Comparison of ENCODE assay signal across 8 cellular contexts in genomic region chr6:13302751-13303667, GRCh38. TPM values are rescaled to one million over a fixed set of nuclear protein-coding genes. Genes with fewer than 3 reads are reported as not detected.
A peak's percentile ranks its signal among the peaks of the same experiment; 100 is the strongest.
DNase-seq lines count a peak whose midpoint lies in the region; ATAC-seq and TF ChIP-seq lines count a peak whose summit lies in the region.

No MANE protein-coding gene starts in this region.

- peak; percentile 93 for DNase-seq in AG20443 (ENCODE audit: low spot score)
- DNase-seq in SJSA1 (ENCODE audit: low read depth in 1 of 2, low spot score in 2 of 2), result peak; percentile 87 to 89
- peak; percentile 99 for DNase-seq in brain microvascular endothelial cell
- DNase-seq in kidney epithelial cell (ENCODE audit: low read depth), result peak; percentile 86
- DNase-seq in stimulated activated CD4-positive, alpha-beta T cell treated with anti-CD3 and anti-CD28 coated beads, Interleukin-1b, Interleukin-23, amount 100 ng/mL, for 24 hours (ENCODE audit: low read depth in 4 of 4, low spot score in 1 of 4), result peak in 3 of 4 experiments; percentile 8 to 28 (median 11)
- no peak for DNase-seq in NCI-H2107 (lab: John Stamatoyannopoulos, UW)

- H3K27ac ChIP-seq in SJSA1, result peak overlapping the region; percentile 33
- H3K27ac ChIP-seq in brain microvascular endothelial cell, result peak overlapping the region; percentile 95

- no peaks in the 10 kb centered on the region for H3K27me3 ChIP-seq in SJSA1 (replicated peaks)
- H3K27me3 ChIP-seq in brain microvascular endothelial cell (replicated peaks), result no peaks in the 10 kb centered on the region
- H3K27me3 ChIP-seq in kidney epithelial cell (ENCODE audit: control insufficient read depth, insufficient read depth, low read length), result no peaks in the 10 kb centered on the region

- TF ChIP-seq CTCF in brain microvascular endothelial cell (IDR thresholded peaks at IDR 0.05; ENCODE audit: low read depth, low read length, missing control alignments), result no peak
- no peak for TF ChIP-seq CTCF in kidney epithelial cell (IDR thresholded peaks at IDR 0.05; ENCODE audit: insufficient read depth, low read length, poor library complexity, severe bottlenecking)

- H3K4me3 ChIP-seq in SJSA1, result peak overlapping the region; percentile 7
- H3K4me3 ChIP-seq in brain microvascular endothelial cell (ENCODE audit: low read depth, low read length), result no peak overlapping the region
- no peak overlapping the region for H3K4me3 ChIP-seq in kidney epithelial cell (ENCODE audit: low read depth, low read length)

- peaks cover 14% of the 10 kb centered on the region for H3K4me1 ChIP-seq in SJSA1 (replicated peaks)

- peaks cover 45% of the 10 kb centered on the region for H3K36me3 ChIP-seq in SJSA1
- peaks cover 6% of the 10 kb centered on the region for H3K36me3 ChIP-seq in brain microvascular endothelial cell (replicated peaks)
- peaks cover 5% of the 10 kb centered on the region for H3K36me3 ChIP-seq in kidney epithelial cell (ENCODE audit: control insufficient read depth, insufficient read depth, low read length)

- ATAC-seq in GM18909 (IDR thresholded peaks at IDR 0.05; ENCODE audit: poor library complexity, unreplicated experiment), result peak; percentile 73
- ATAC-seq in HG03135 (IDR thresholded peaks at IDR 0.05; ENCODE audit: unreplicated experiment), result peak; percentile 71

- no peaks in the 10 kb centered on the region for H3K9me3 ChIP-seq in SJSA1 (replicated peaks)

- in situ Hi-C loops in brain microvascular endothelial cell (cut with HindIII; ENCODE audit: low pct_ligation_motif_present, low sequenced_read_pairs), result no loop called here

RNA-seq across cellular contexts. Expression of gene TBC1D7, which starts 25.3 kb away (rescaled TPM):
- 22.9 and 36.5 TPM in 2 replicates for total RNA-seq in SJSA1 (2014; rRNA removed; shearing (Covaris generic))
- total RNA-seq in kidney epithelial cell, result 29.3 and 31.3 TPM in 2 replicates
